In the genomic region with DNA sequence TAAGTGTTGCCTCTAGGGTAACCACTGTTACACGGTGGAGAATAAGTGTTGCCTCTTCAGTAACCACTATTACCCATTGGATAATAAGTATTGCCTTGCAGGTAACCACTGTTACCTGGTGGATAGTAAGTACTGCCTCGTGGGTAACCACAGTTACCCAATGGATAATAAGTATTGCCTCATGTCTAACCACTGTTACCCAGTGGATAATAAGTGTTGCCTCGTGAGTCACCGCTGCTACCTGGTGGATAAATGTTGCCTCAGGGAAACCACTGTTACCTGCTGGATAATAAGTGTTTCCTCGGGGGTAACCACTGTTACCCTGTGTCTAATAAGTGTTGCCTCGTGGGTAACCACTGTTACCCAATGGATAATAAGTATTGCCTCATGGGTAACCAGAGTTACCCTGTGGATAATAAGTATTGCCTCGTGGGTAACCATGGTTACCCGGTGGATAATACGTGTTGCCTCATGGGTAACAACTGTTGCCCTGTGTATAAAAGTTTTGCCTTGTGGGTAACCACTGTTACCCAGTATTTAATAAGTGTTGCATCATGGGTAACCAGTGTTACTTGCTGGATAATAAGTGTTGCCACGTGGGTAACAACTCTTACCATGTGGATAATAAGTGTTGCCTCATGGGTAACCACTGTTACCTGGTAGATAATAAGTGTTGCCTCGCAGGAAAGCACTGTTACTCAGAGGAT, we compare ENCODE assay signal across 36 cellular contexts. TPM values are rescaled to one million over a fixed set of nuclear protein-coding genes. Genes with fewer than 3 reads are reported as not detected.
A peak's percentile ranks its signal among the peaks of the same experiment; 100 is the strongest.
DNase-seq lines count a peak whose midpoint lies in the region; ATAC-seq and TF ChIP-seq lines count a peak whose summit lies in the region.
"Had no signal": no experiment of that assay in that cellular context is flagged by ENCODE, and none has a peak within 500 bp of the region (broad histone marks: within the 10 kb centered on the region; RNA-seq: fewer than 3 reads in every experiment).

No MANE protein-coding gene starts in this region.

- H3K27ac Mint-ChIP-seq in CD8-positive, alpha-beta T cell, result no peak overlapping the region
- H3K27ac Mint-ChIP-seq: activated CD8-positive, alpha-beta T cell treated with anti-CD3 and anti-CD28 coated beads for 36 hours; activated naive CD4-positive, alpha-beta T cell treated with anti-CD3 and anti-CD28 coated beads for 36 hours; dendritic cell treated with granulocyte-macrophage colony-stimulating factor and Interleukin-4, amounts not matched to agents 40 ng/mL and 50 ng/mL, for 4 days; naive B cell; T-helper 1 cell treated with Interleukin-12 subunit alpha and Interleukin-12 subunit beta and Interleukin-4 antibody, amounts not matched to agents 30 μg/mL and 1 μg/mL, for 36 hours had no signal

- no peaks in the 10 kb centered on the region for H3K27me3 ChIP-seq in CD8-positive, alpha-beta T cell (ENCODE audit: insufficient read depth, low read length)
- H3K27me3 ChIP-seq: BE2C, esophagus squamous epithelium, heart left ventricle, MG63, neutrophil, spleen had no signal

- CTCF ChIA-PET in CD8-positive, alpha-beta T cell (lab: Charles Lee), result no interaction called here

- no peak for TF ChIP-seq CTCF in GM12865 (IDR thresholded peaks at IDR 0.05; ENCODE audit: insufficient read depth, low read depth, low read length, missing control alignments)
- 0 out of 2 replicates have a peak, but pooled peaks have one; percentile 13 for TF ChIP-seq CTCF in LNCaP clone FGC (IDR thresholded peaks at IDR 0.05; ENCODE audit: control insufficient read depth, extremely low read depth, insufficient read depth)
- TF ChIP-seq CTCF in fibroblast of pulmonary artery (IDR thresholded peaks at IDR 0.05; ENCODE audit: low read length, missing control alignments), result no peak
- no peak for TF ChIP-seq CTCF in CD8-positive, alpha-beta T cell (IDR thresholded peaks at IDR 0.05)

- no peak overlapping the region for H3K27ac ChIP-seq in CD8-positive, alpha-beta T cell (ENCODE audit: low read depth, low read length)
- H3K27ac ChIP-seq: esophagus squamous epithelium, heart left ventricle, neutrophil, spleen had no signal

- no peaks in the 10 kb centered on the region for H3K4me1 ChIP-seq in CD8-positive, alpha-beta T cell (ENCODE audit: insufficient read depth, low read length)
- H3K4me1 ChIP-seq: BE2C, esophagus squamous epithelium, heart left ventricle, spleen had no signal

- no peaks in the 10 kb centered on the region for H3K36me3 Mint-ChIP-seq in CD8-positive, alpha-beta T cell
- H3K36me3 Mint-ChIP-seq: naive B cell had no signal

- no peaks in the 10 kb centered on the region for H3K27me3 Mint-ChIP-seq in CD8-positive, alpha-beta T cell (ENCODE audit: low read depth)
- H3K27me3 Mint-ChIP-seq: activated CD8-positive, alpha-beta T cell treated with anti-CD3 and anti-CD28 coated beads for 36 hours; central memory CD8-positive, alpha-beta T cell; dendritic cell treated with granulocyte-macrophage colony-stimulating factor and Interleukin-4, amounts not matched to agents 40 ng/mL and 50 ng/mL, for 4 days; naive B cell had no signal

- H3K4me3 ChIP-seq in GM12865 (ENCODE audit: low read depth, low read length) (no peak overlapping the region), LNCaP clone FGC (ENCODE audit: low read depth, low read length) (no peak overlapping the region), fibroblast of pulmonary artery (replicated peaks; ENCODE audit: low read depth, low read length) (no peak overlapping the region)
- no peak overlapping the region for H3K4me3 ChIP-seq in CD8-positive, alpha-beta T cell (ENCODE audit: low read depth, low read length)
- H3K4me3 ChIP-seq: esophagus squamous epithelium, heart left ventricle, MG63, spleen had no signal

- ATAC-seq in GM21381 (IDR thresholded peaks at IDR 0.05; ENCODE audit: unreplicated experiment), result peak; percentile 29
- ATAC-seq in CD8-positive, alpha-beta T cell, result no peak
- ATAC-seq: activated CD8-positive, alpha-beta T cell treated with anti-CD3 and anti-CD28 coated beads for 36 hours; heart left ventricle; left ventricle myocardium superior; Panc1; right cardiac atrium; SK-N-SH treated with all-trans-retinoic acid at 6 μM for 48 hours; stimulated activated naive CD8-positive, alpha-beta T cell treated with anti-CD3 and anti-CD28 coated beads, Interleukin-15, Interleukin-2, amounts not matched to agents 100 U/mL and 50 U/mL, for 24 hours had no signal

- no peaks in the 10 kb centered on the region for H3K36me3 ChIP-seq in CD8-positive, alpha-beta T cell (ENCODE audit: insufficient read depth, low read length)
- H3K36me3 ChIP-seq: BE2C, esophagus squamous epithelium, heart left ventricle, MG63, neutrophil, spleen had no signal

- H3K4me1 Mint-ChIP-seq in CD8-positive, alpha-beta T cell (ENCODE audit: low read depth), result no peaks in the 10 kb centered on the region
- H3K4me1 Mint-ChIP-seq: central memory CD8-positive, alpha-beta T cell; naive B cell had no signal

- POLR2A ChIA-PET in CD8-positive, alpha-beta T cell (lab: Charles Lee), result no interaction called here

- no peak overlapping the region for H3K4me3 Mint-ChIP-seq in CD8-positive, alpha-beta T cell
- H3K4me3 Mint-ChIP-seq: activated CD8-positive, alpha-beta T cell treated with anti-CD3 and anti-CD28 coated beads for 36 hours; activated naive CD4-positive, alpha-beta T cell treated with anti-CD3 and anti-CD28 coated beads for 36 hours; central memory CD8-positive, alpha-beta T cell; dendritic cell treated with granulocyte-macrophage colony-stimulating factor and Interleukin-4, amounts not matched to agents 40 ng/mL and 50 ng/mL, for 4 days; naive B cell; T-helper 1 cell treated with Interleukin-12 subunit alpha and Interleukin-12 subunit beta and Interleukin-4 antibody, amounts not matched to agents 30 μg/mL and 1 μg/mL, for 36 hours had no signal

- H3K9me3 Mint-ChIP-seq in CD8-positive, alpha-beta T cell, result peaks cover 2% of the 10 kb centered on the region
- H3K9me3 Mint-ChIP-seq: activated naive CD4-positive, alpha-beta T cell treated with anti-CD3 and anti-CD28 coated beads for 36 hours; central memory CD8-positive, alpha-beta T cell; dendritic cell treated with granulocyte-macrophage colony-stimulating factor and Interleukin-4, amounts not matched to agents 40 ng/mL and 50 ng/mL, for 4 days had no signal

- intact Hi-C loops in CD8-positive, alpha-beta T cell (cut with DNase I, micrococcal nuclease), result no loop called here

- H3K9me3 ChIP-seq in CD8-positive, alpha-beta T cell (ENCODE audit: low read length), result no peaks in the 10 kb centered on the region
- H3K9me3 ChIP-seq: MG63 had no signal

- peak; percentile 87 for DNase-seq in GM12865 (ENCODE audit: low read depth)
- DNase-seq in LNCaP clone FGC (ENCODE audit: low read depth), result no peak
- peak; percentile 4 for DNase-seq in fibroblast of pulmonary artery (ENCODE audit: low read depth)
- DNase-seq in epidermal melanocyte (ENCODE audit: insufficient read length, low spot score), result no peak
- no peak for DNase-seq in A172 (ENCODE audit: low spot score)
- no peak for DNase-seq in CD8-positive, alpha-beta T cell
- DNase-seq: ACHN; activated CD4-positive, CD25-positive, alpha-beta regulatory T cell treated with anti-CD3 and anti-CD28 coated beads, Interleukin-2, amount 50 U/mL, for 72 hours; activated CD8-positive, alpha-beta T cell treated with anti-CD3 and anti-CD28 coated beads for 36 hours; activated naive CD4-positive, alpha-beta T cell treated with anti-CD3 and anti-CD28 coated beads for 36 hours; BE2C; DMS 273 treated with DMSO at 0.1 percent for 48 hours; esophagus squamous epithelium; foreskin melanocyte; H7; heart left ventricle; left ventricle myocardium superior; MG63; naive B cell; NCI-H2029 treated with DMSO at 0.1 percent for 48 hours; NCI-H524 treated with DMSO at 0.1 percent for 48 hours; right cardiac atrium; Right ventricle myocardium superior; spleen; stimulated activated CD4-positive, alpha-beta T cell treated with anti-CD3 and anti-CD28 coated beads, Interleukin-2, amount 100 ng/mL, for 24 hours; stimulated activated naive CD8-positive, alpha-beta T cell treated with anti-CD3 and anti-CD28 coated beads, Interleukin-15, Interleukin-2, amounts not matched to agents 100 U/mL and 50 U/mL, for 24 hours had no signal

RNA-seq across cellular contexts. Expression of a gene that starts 12.3 kb away (rescaled TPM):
- total RNA-seq in A172 (2014; rRNA removed; shearing (Covaris generic)), result not detected in 2 replicates
- total RNA-seq in CD8-positive, alpha-beta T cell, result not detected
- total RNA-seq: activated CD8-positive, alpha-beta T cell treated with anti-CD3 and anti-CD28 coated beads for 36 hours; activated naive CD4-positive, alpha-beta T cell treated with anti-CD3 and anti-CD28 coated beads for 36 hours; H7; heart left ventricle; left ventricle myocardium superior; posterior vena cava; right cardiac atrium; Right ventricle myocardium superior; temporal lobe; urinary bladder had no signal

RNA-seq across cellular contexts. Expression of a gene that starts 48.2 kb away (rescaled TPM):
- 0.05 TPM in 1 of 2 replicates, not detected in the other for total RNA-seq in A172 (2014; rRNA removed; shearing (Covaris generic))
- total RNA-seq in CD8-positive, alpha-beta T cell, result not detected
- total RNA-seq: activated CD8-positive, alpha-beta T cell treated with anti-CD3 and anti-CD28 coated beads for 36 hours; activated naive CD4-positive, alpha-beta T cell treated with anti-CD3 and anti-CD28 coated beads for 36 hours; esophagus squamous epithelium; H7; left ventricle myocardium superior; posterior vena cava; right cardiac atrium; Right ventricle myocardium superior; temporal lobe; urinary bladder had no signal

Comparison
In these comparisons a context has a peak if more than half of its experiments do, and no peak if none do; other contexts are left out.
1. DNase-seq: peak in GM12865 (single experiment) and fibroblast of pulmonary artery (single experiment); none in LNCaP clone FGC (single experiment), epidermal melanocyte (single experiment), A172 (single experiment) and CD8-positive, alpha-beta T cell (0 of 7).